8 cellular contexts compared by ENCODE assay signal in the genomic region with DNA sequence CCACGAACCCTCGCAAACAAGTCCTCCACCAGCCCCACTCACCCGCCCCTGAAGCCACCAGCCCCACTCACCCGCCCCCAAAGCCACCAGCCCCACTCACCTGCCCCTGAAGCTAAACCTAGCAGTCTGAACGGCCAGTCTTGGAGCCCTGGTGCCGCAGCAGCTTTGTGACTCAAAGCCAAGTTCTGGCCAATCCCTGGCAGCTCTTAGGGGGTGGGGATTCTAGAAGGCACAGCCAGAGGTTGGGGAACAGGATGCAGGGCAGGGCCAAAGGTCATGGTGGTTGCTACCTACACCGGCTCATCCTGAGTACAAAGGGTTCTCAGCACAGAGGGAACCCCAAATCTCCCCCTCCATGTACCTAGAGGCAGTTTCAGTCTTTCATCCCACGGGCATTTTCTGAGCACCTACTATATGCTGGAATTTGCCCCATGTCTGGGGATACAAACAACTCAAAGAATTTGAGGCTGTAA. TPM values are rescaled to one million over a fixed set of nuclear protein-coding genes. Genes with fewer than 3 reads are reported as not detected.
DNase-seq lines count a peak whose midpoint lies in the region; ATAC-seq, FAIRE-seq and TF ChIP-seq lines count a peak whose summit lies in the region.

Gene IQCN, minus strand, starts transcription at position 150 of the 473 bp plus-strand sequence. CDS start 4,974 bp downstream, outside the sequence.

- H3K27ac Mint-ChIP-seq in Calu3 (ENCODE audit: unreplicated experiment) = peak within 1 kb of the TSS; percentile 83

- CTCF ChIA-PET in Calu3 (lab: Charles Lee) = interaction anchor here (1.1 kb wide), 1 partner anchor 43 kb away, joined by 5 read pairs; no protein-coding TSS in a partner anchor

- DNase-seq in Calu3 (peak; percentile 27), SJSA1 (ENCODE audit: low read depth in 1 of 2, low spot score in 2 of 2) (no peak), pancreas (peak in 5 of 6 donors; percentile 41 to 77 (median 65)), DMS79 (lab: John Stamatoyannopoulos, UW) (no peak), frontal cortex (ENCODE audit: low spot score in 2 of 2) (no peak), NCI-H2029 treated with DMSO at 0.1 percent for 48 hours (lab: John Stamatoyannopoulos, UW) (no peak)

- no peaks in the 10 kb centered on the region for H3K27me3 ChIP-seq in SJSA1 (replicated peaks)
- no peaks in the 10 kb centered on the region for H3K27me3 ChIP-seq in esophagus (ENCODE audit: control insufficient read depth in 1 of 2, insufficient read depth in 2 of 2, low read length in 2 of 2)
- H3K27me3 ChIP-seq in pancreas = no peaks in the 10 kb centered on the region

- H3K27ac ChIP-seq in SJSA1 (peak within 1 kb of the TSS; percentile 38), esophagus (ENCODE audit: low read depth in 2 of 2, low read length in 1 of 2) (peak within 1 kb of the TSS; percentile 68 to 89), pancreas (peak within 1 kb of the TSS; percentile 42 to 80 (median 74))

- TF ChIP-seq CTCF in Calu3 (IDR thresholded peaks at IDR 0.05; ENCODE audit: unreplicated experiment) (no peak), pancreas (IDR thresholded peaks at IDR 0.05) (no peak)

- WGBS in esophagus, 2 donors = 63 to 65% methylated on average over 8 of the region's 8 CpGs
- 66 to 76% methylated on average over 8 of the region's 8 CpGs for WGBS in pancreas, 2 donors

- no peak within 1 kb of the TSS for H3K4me3 ChIP-seq in SJSA1
- no peak within 1 kb of the TSS for H3K4me3 ChIP-seq in esophagus (ENCODE audit: low read depth in 1 of 2, low read length in 2 of 2)
- H3K4me3 ChIP-seq in pancreas = peak within 1 kb of the TSS in 1 of 4 donors; percentile 5

- no peaks in the 10 kb centered on the region for H3K27me3 Mint-ChIP-seq in Calu3 (ENCODE audit: unreplicated experiment)

- peak in 3 of 4 donors; percentile 0 to 17 (median 1) for ATAC-seq in pancreas
- no peak for ATAC-seq in GM18520 (IDR thresholded peaks at IDR 0.05; ENCODE audit: unreplicated experiment)

- H3K4me1 Mint-ChIP-seq in Calu3 (ENCODE audit: low read depth, unreplicated experiment) = peaks cover 4% of the 10 kb centered on the region

- FAIRE-seq in pancreas (lab: Jason Lieb, UNC) = no peak
- no peak for FAIRE-seq in frontal cortex (lab: Jason Lieb, UNC)

- H3K36me3 ChIP-seq in SJSA1 (peaks cover 13% of the 10 kb centered on the region), esophagus (ENCODE audit: control insufficient read depth in 2 of 2, insufficient read depth in 2 of 2, low read length in 1 of 2) (peaks cover 0 to 9% of the 10 kb centered on the region in 2 donors), pancreas (peaks cover 2 to 18% (median 2%) of the 10 kb centered on the region in 3 donors)

- no peaks in the 10 kb centered on the region for H3K9me3 ChIP-seq in SJSA1 (replicated peaks)
- H3K9me3 ChIP-seq in esophagus (ENCODE audit: control insufficient read depth in 2 of 2, insufficient read depth in 1 of 2, low read depth in 1 of 2, low read length in 1 of 2) = no peaks in the 10 kb centered on the region
- H3K9me3 ChIP-seq in pancreas = no peaks in the 10 kb centered on the region

- intact Hi-C loops in Calu3 (cut with micrococcal nuclease; ENCODE audit: unreplicated experiment) = loop anchor here (10.0 kb wide), 1 partner anchor 140 kb away; the partner anchor contains the start of gene SSBP4
- intact Hi-C loops in pancreas (cut with DNase I) = no loop called here

- H3K9me3 Mint-ChIP-seq in Calu3 (ENCODE audit: low read depth, unreplicated experiment) = no peaks in the 10 kb centered on the region

- H3K36me3 Mint-ChIP-seq in Calu3 (ENCODE audit: insufficient read depth, unreplicated experiment) = peaks cover 50% of the 10 kb centered on the region

- peaks cover 20% of the 10 kb centered on the region for H3K4me1 ChIP-seq in SJSA1 (replicated peaks)
- peaks cover 2 to 14% of the 10 kb centered on the region in 2 donors for H3K4me1 ChIP-seq in esophagus (ENCODE audit: control insufficient read depth in 2 of 2, insufficient read depth in 2 of 2, low read length in 1 of 2)
- peaks cover 13 to 44% (median 29%) of the 10 kb centered on the region in 3 donors for H3K4me1 ChIP-seq in pancreas

- H3K4me3 Mint-ChIP-seq in Calu3 (ENCODE audit: low read depth, unreplicated experiment) = peak within 1 kb of the TSS; percentile 17

- no TSS peak for BruUV-seq in Calu3 (replicated peaks; lab: Mats Ljungman, UMichigan)

RNA-seq across cellular contexts. Expression of gene IQCN, which starts in this region (rescaled TPM):
- total RNA-seq in Calu3 (2022) (1.5 and 1.6 TPM in 2 replicates), pancreas (1 to 10 TPM; 1.0 to 5.6 (median 1.6) TPM), frontal cortex (0.41 TPM)
- total RNA-seq in SJSA1 (2014; rRNA removed; shearing (Covaris generic)) = 0.13 and 0.22 TPM in 2 replicates
- polyA plus RNA-seq in esophagus (10 to 100 TPM in 1 of 2 donors, under 1 TPM in 1; 0.88 to 12.2 TPM), pancreas (10 to 100 TPM; 14.7 to 25.3 TPM)

Comparison
In these comparisons a context has a peak if more than half of its experiments do, and no peak if none do; other contexts are left out.
1. DNase-seq: peak in Calu3 (single experiment) and pancreas (5 of 6); none in SJSA1 (0 of 2), DMS79 (single experiment), frontal cortex (0 of 2) and NCI-H2029 treated with DMSO at 0.1 percent for 48 hours (single experiment).
2. Peak in every context shown above with its lines, with median percentiles within 50 percentile points of each other: H3K27ac ChIP-seq.